In the genomic region with DNA sequence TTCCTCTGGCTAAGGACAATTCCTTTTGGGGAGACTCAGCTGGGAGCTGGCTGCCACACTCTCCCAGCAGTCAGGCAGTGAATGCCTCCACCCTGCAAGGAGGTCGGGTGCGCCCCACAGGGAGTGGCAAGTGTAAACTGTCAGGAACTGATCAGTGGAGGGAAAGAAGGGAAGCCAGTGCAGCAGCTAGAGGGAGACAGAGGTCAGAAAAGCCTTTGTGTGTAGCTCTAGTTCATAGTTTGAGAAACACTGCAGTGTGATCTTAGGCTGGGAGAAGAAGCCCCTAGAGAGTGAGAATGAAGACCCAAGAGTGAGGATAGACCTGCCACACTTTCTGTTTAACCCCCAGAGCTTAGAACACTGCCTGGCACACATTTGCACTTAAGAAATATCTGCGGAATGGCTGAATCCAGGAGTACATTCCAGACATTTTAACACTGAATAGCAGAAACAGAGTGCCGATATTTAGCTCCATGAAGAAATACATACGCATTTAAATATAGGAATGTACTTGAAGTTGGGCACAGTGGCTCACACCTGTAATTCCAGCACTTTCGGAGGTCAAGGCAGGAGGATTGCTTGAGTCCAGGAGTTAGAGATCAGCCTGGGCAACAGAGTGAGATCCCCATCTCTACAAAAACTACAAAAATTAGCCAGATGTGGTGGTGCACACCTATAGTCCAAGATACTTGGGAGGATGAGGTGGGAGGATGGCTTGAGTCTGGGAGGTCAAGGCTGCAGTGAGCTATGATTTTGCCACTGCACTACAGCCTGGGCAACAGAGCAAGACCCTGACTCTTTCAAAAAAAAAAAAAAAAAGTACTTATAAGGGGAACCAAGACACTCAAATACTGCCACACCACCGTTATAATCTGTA, we compare ENCODE assay signal across 1 cellular context.
TF ChIP-seq lines count a peak whose summit lies in the region.

No MANE protein-coding gene starts in this region.

TF ChIP-seq in HepG2, 621 proteins besides CTCF, POLR2A, EP300 and RAD21 (continued from another document and continues in another):
- no peak for TF ChIP-seq ETV6 (CRISPR knock-in tag; conservative IDR thresholded peaks at IDR 0.05)
- no peak for TF ChIP-seq RORA (CRISPR knock-in tag; IDR thresholded peaks at IDR 0.05)
- peak; percentile 50; the same call in 1 of the 2 replicates for TF ChIP-seq GATAD2A (CRISPR knock-in tag; IDR thresholded peaks at IDR 0.05)
- TF ChIP-seq, protein P1, sequence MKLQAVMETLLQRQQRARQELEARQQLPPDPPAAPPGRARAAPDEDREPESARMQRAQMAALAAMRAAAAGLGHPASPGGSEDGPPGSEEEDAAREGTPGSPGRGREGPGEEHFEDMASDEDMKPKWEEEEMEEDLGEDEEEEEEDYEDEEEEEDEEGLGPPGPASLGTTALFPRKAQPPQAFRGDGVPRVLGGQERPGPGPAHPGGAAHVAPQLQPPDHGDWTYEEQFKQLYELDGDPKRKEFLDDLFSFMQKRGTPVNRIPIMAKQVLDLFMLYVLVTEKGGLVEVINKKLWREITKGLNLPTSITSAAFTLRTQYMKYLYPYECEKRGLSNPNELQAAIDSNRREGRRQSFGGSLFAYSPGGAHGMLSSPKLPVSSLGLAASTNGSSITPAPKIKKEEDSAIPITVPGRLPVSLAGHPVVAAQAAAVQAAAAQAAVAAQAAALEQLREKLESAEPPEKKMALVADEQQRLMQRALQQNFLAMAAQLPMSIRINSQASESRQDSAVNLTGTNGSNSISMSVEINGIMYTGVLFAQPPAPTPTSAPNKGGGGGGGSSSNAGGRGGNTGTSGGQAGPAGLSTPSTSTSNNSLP (IDR thresholded peaks at IDR 0.05; ENCODE audit: low read depth, low read length), result 0 out of 2 replicates have a peak, but pooled peaks have one; percentile 31
- TF ChIP-seq, protein P2, sequence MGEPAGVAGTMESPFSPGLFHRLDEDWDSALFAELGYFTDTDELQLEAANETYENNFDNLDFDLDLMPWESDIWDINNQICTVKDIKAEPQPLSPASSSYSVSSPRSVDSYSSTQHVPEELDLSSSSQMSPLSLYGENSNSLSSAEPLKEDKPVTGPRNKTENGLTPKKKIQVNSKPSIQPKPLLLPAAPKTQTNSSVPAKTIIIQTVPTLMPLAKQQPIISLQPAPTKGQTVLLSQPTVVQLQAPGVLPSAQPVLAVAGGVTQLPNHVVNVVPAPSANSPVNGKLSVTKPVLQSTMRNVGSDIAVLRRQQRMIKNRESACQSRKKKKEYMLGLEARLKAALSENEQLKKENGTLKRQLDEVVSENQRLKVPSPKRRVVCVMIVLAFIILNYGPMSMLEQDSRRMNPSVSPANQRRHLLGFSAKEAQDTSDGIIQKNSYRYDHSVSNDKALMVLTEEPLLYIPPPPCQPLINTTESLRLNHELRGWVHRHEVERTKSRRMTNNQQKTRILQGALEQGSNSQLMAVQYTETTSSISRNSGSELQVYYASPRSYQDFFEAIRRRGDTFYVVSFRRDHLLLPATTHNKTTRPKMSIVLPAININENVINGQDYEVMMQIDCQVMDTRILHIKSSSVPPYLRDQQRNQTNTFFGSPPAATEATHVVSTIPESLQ (CRISPR knock-in tag; conservative IDR thresholded peaks at IDR 0.05), result 0 out of 2 replicates have a peak, but pooled peaks have one; percentile 45
- TF ChIP-seq, protein P3, sequence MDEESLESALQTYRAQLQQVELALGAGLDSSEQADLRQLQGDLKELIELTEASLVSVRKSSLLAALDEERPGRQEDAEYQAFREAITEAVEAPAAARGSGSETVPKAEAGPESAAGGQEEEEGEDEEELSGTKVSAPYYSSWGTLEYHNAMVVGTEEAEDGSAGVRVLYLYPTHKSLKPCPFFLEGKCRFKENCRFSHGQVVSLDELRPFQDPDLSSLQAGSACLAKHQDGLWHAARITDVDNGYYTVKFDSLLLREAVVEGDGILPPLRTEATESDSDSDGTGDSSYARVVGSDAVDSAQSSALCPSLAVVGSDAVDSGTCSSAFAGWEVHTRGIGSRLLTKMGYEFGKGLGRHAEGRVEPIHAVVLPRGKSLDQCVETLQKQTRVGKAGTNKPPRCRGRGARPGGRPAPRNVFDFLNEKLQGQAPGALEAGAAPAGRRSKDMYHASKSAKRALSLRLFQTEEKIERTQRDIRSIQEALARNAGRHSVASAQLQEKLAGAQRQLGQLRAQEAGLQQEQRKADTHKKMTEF (CRISPR knock-in tag; IDR thresholded peaks at IDR 0.05), result peak; percentile 28; the same call in 1 of the 2 replicates
- no peak for TF ChIP-seq MZF1 (CRISPR knock-in tag; IDR thresholded peaks at IDR 0.05; ENCODE audit: borderline replicate concordance)
- TF ChIP-seq, protein P4, sequence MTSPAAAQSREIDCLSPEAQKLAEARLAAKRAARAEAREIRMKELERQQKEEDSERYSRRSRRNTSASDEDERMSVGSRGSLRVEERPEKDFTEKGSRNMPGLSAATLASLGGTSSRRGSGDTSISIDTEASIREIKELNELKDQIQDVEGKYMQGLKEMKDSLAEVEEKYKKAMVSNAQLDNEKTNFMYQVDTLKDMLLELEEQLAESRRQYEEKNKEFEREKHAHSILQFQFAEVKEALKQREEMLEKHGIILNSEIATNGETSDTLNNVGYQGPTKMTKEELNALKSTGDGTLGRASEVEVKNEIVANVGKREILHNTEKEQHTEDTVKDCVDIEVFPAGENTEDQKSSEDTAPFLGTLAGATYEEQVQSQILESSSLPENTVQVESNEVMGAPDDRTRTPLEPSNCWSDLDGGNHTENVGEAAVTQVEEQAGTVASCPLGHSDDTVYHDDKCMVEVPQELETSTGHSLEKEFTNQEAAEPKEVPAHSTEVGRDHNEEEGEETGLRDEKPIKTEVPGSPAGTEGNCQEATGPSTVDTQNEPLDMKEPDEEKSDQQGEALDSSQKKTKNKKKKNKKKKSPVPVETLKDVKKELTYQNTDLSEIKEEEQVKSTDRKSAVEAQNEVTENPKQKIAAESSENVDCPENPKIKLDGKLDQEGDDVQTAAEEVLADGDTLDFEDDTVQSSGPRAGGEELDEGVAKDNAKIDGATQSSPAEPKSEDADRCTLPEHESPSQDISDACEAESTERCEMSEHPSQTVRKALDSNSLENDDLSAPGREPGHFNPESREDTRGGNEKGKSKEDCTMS (CRISPR knock-in tag; conservative IDR thresholded peaks at IDR 0.05), result no peak
- no peak for TF ChIP-seq ZNF737 (CRISPR knock-in tag; IDR thresholded peaks at IDR 0.05; ENCODE audit: borderline replicate concordance)
- no peak for TF ChIP-seq FOXA1 (IDR thresholded peaks at IDR 0.05)
- peak; percentile 45; the same call in 1 of the 2 replicates for TF ChIP-seq FOXA1 (CRISPR knock-in tag; IDR thresholded peaks at IDR 0.05)
- TF ChIP-seq NR1H2 (CRISPR knock-in tag; IDR thresholded peaks at IDR 0.05; ENCODE audit: borderline replicate concordance, low read depth), result no peak
- TF ChIP-seq, protein P5, sequence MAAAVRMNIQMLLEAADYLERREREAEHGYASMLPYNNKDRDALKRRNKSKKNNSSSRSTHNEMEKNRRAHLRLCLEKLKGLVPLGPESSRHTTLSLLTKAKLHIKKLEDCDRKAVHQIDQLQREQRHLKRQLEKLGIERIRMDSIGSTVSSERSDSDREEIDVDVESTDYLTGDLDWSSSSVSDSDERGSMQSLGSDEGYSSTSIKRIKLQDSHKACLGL (CRISPR knock-in tag; IDR thresholded peaks at IDR 0.05), result no peak
- TF ChIP-seq, protein P6, sequence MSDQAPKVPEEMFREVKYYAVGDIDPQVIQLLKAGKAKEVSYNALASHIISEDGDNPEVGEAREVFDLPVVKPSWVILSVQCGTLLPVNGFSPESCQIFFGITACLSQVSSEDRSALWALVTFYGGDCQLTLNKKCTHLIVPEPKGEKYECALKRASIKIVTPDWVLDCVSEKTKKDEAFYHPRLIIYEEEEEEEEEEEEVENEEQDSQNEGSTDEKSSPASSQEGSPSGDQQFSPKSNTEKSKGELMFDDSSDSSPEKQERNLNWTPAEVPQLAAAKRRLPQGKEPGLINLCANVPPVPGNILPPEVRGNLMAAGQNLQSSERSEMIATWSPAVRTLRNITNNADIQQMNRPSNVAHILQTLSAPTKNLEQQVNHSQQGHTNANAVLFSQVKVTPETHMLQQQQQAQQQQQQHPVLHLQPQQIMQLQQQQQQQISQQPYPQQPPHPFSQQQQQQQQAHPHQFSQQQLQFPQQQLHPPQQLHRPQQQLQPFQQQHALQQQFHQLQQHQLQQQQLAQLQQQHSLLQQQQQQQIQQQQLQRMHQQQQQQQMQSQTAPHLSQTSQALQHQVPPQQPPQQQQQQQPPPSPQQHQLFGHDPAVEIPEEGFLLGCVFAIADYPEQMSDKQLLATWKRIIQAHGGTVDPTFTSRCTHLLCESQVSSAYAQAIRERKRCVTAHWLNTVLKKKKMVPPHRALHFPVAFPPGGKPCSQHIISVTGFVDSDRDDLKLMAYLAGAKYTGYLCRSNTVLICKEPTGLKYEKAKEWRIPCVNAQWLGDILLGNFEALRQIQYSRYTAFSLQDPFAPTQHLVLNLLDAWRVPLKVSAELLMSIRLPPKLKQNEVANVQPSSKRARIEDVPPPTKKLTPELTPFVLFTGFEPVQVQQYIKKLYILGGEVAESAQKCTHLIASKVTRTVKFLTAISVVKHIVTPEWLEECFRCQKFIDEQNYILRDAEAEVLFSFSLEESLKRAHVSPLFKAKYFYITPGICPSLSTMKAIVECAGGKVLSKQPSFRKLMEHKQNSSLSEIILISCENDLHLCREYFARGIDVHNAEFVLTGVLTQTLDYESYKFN (CRISPR knock-in tag; conservative IDR thresholded peaks at IDR 0.05), result no peak
- 0 out of 2 replicates have a peak, but pooled peaks have one; percentile 29 for TF ChIP-seq MED1 (CRISPR knock-in tag; IDR thresholded peaks at IDR 0.05)
- TF ChIP-seq, protein P7, sequence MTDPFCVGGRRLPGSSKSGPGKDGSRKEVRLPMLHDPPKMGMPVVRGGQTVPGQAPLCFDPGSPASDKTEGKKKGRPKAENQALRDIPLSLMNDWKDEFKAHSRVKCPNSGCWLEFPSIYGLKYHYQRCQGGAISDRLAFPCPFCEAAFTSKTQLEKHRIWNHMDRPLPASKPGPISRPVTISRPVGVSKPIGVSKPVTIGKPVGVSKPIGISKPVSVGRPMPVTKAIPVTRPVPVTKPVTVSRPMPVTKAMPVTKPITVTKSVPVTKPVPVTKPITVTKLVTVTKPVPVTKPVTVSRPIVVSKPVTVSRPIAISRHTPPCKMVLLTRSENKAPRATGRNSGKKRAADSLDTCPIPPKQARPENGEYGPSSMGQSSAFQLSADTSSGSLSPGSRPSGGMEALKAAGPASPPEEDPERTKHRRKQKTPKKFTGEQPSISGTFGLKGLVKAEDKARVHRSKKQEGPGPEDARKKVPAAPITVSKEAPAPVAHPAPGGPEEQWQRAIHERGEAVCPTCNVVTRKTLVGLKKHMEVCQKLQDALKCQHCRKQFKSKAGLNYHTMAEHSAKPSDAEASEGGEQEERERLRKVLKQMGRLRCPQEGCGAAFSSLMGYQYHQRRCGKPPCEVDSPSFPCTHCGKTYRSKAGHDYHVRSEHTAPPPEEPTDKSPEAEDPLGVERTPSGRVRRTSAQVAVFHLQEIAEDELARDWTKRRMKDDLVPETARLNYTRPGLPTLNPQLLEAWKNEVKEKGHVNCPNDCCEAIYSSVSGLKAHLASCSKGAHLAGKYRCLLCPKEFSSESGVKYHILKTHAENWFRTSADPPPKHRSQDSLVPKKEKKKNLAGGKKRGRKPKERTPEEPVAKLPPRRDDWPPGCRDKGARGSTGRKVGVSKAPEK (CRISPR knock-in tag; IDR thresholded peaks at IDR 0.05; ENCODE audit: borderline replicate concordance), result no peak
- no peak for TF ChIP-seq GTF2F1 (IDR thresholded peaks at IDR 0.05; ENCODE audit: low read length)
- TF ChIP-seq CBX1 (IDR thresholded peaks at IDR 0.05; ENCODE audit: low read depth), result no peak
- no peak for TF ChIP-seq ZNF776 (CRISPR knock-in tag; IDR thresholded peaks at IDR 0.05)
- no peak for TF ChIP-seq ATM (IDR thresholded peaks at IDR 0.05; ENCODE audit: borderline replicate concordance)
- no peak for TF ChIP-seq U2AF2 (IDR thresholded peaks at IDR 0.05; ENCODE audit: low read depth, low read length)
- TF ChIP-seq ZNF335 (CRISPR knock-in tag; IDR thresholded peaks at IDR 0.05), result peak; percentile 48; the same call in 1 of the 2 replicates
- no peak for TF ChIP-seq RAD51 (IDR thresholded peaks at IDR 0.05; ENCODE audit: borderline replicate concordance)
- TF ChIP-seq SNAI1 (CRISPR knock-in tag; IDR thresholded peaks at IDR 0.05; ENCODE audit: borderline replicate concordance), result no peak
- TF ChIP-seq MED8 (CRISPR knock-in tag; IDR thresholded peaks at IDR 0.05; ENCODE audit: insufficient replicate concordance), result no peak
- TF ChIP-seq, protein P8, sequence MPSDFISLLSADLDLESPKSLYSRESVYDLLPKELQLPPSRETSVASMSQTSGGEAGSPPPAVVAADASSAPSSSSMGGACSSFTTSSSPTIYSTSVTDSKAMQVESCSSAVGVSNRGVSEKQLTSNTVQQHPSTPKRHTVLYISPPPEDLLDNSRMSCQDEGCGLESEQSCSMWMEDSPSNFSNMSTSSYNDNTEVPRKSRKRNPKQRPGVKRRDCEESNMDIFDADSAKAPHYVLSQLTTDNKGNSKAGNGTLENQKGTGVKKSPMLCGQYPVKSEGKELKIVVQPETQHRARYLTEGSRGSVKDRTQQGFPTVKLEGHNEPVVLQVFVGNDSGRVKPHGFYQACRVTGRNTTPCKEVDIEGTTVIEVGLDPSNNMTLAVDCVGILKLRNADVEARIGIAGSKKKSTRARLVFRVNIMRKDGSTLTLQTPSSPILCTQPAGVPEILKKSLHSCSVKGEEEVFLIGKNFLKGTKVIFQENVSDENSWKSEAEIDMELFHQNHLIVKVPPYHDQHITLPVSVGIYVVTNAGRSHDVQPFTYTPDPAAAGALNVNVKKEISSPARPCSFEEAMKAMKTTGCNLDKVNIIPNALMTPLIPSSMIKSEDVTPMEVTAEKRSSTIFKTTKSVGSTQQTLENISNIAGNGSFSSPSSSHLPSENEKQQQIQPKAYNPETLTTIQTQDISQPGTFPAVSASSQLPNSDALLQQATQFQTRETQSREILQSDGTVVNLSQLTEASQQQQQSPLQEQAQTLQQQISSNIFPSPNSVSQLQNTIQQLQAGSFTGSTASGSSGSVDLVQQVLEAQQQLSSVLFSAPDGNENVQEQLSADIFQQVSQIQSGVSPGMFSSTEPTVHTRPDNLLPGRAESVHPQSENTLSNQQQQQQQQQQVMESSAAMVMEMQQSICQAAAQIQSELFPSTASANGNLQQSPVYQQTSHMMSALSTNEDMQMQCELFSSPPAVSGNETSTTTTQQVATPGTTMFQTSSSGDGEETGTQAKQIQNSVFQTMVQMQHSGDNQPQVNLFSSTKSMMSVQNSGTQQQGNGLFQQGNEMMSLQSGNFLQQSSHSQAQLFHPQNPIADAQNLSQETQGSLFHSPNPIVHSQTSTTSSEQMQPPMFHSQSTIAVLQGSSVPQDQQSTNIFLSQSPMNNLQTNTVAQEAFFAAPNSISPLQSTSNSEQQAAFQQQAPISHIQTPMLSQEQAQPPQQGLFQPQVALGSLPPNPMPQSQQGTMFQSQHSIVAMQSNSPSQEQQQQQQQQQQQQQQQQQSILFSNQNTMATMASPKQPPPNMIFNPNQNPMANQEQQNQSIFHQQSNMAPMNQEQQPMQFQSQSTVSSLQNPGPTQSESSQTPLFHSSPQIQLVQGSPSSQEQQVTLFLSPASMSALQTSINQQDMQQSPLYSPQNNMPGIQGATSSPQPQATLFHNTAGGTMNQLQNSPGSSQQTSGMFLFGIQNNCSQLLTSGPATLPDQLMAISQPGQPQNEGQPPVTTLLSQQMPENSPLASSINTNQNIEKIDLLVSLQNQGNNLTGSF (CRISPR knock-in tag; IDR thresholded peaks at IDR 0.05), result no peak
- TF ChIP-seq, protein P9, sequence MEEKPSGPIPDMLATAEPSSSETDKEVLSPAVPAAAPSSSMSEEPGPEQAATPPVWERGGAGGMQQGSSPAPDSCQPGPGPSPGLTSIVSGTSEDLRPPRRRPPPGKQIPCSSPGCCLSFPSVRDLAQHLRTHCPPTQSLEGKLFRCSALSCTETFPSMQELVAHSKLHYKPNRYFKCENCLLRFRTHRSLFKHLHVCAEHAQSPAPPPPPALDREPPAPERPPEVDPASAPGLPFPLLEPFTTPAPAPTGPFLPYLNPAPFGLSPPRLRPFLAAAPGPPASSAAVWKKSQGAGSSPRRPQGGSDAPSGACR (CRISPR knock-in tag; IDR thresholded peaks at IDR 0.05), result no peak
